Comparison of ENCODE assay signal across 15 cellular contexts in genomic region chr20:1896859-1897258, GRCh38. TPM values are rescaled to one million over a fixed set of nuclear protein-coding genes. Genes with fewer than 3 reads are reported as not detected.
DNase-seq lines count a peak whose midpoint lies in the region; ATAC-seq and TF ChIP-seq lines count a peak whose summit lies in the region.
"Had no signal": no experiment of that assay in that cellular context is flagged by ENCODE, and none has a peak within 500 bp of the region (broad histone marks: within the 10 kb centered on the region; RNA-seq: fewer than 3 reads in every experiment).

No MANE protein-coding gene starts in this region.

- H3K27me3 ChIP-seq in left ventricle myocardium inferior (ENCODE audit: low read depth) (peaks cover 13% of the 10 kb centered on the region), uterus (no peaks in the 10 kb centered on the region)
- H3K27me3 ChIP-seq: SJSA1, testis had no signal

- H3K36me3 ChIP-seq in left ventricle myocardium inferior, result no peaks in the 10 kb centered on the region
- no peaks in the 10 kb centered on the region for H3K36me3 ChIP-seq in uterus
- H3K36me3 ChIP-seq: SJSA1 had no signal

- intact Hi-C loops in left ventricle myocardium inferior (cut with micrococcal nuclease) (no loop called here), left cardiac atrium (cut with DNase I) (no loop called here), uterus (cut with DNase I; ENCODE audit: low total_unique reads) (no loop called here)

- peak overlapping the region; percentile 73 to 87 (median 82) for H3K4me3 Mint-ChIP-seq in nephron

- H3K4me3 ChIP-seq in left ventricle myocardium inferior (peak overlapping the region; percentile 75), coronary artery (peak overlapping the region; percentile 86), uterus (no peak overlapping the region)
- H3K4me3 ChIP-seq: SJSA1, testis had no signal

- H3K4me1 ChIP-seq in left ventricle myocardium inferior, result peaks cover 63% of the 10 kb centered on the region
- no peaks in the 10 kb centered on the region for H3K4me1 ChIP-seq in uterus
- H3K4me1 ChIP-seq: testis had no signal

- H3K9me3 ChIP-seq in left ventricle myocardium inferior (replicated peaks) (no peaks in the 10 kb centered on the region), uterus (no peaks in the 10 kb centered on the region)
- H3K9me3 ChIP-seq: SJSA1, testis had no signal

- TF ChIP-seq CTCF in left ventricle myocardium inferior (IDR thresholded peaks at IDR 0.05; ENCODE audit: borderline replicate concordance), result no peak
- no peak for TF ChIP-seq CTCF in coronary artery (IDR thresholded peaks at IDR 0.05)
- no peak for TF ChIP-seq CTCF in nephron (IDR thresholded peaks at IDR 0.05; ENCODE audit: unreplicated experiment in 3 of 3)
- no peak for TF ChIP-seq CTCF in uterus (IDR thresholded peaks at IDR 0.05)

- no peaks in the 10 kb centered on the region for H3K36me3 Mint-ChIP-seq in nephron (ENCODE audit: low read depth)

- no peak for ATAC-seq in left cardiac atrium

- H3K27ac Mint-ChIP-seq in nephron, result no peak overlapping the region

- TF ChIP-seq POLR2A in uterus (IDR thresholded peaks at IDR 0.05), result no peak

- H3K27ac ChIP-seq in left ventricle myocardium inferior (replicated peaks), result peak overlapping the region; percentile 92
- H3K27ac ChIP-seq in coronary artery, result peak overlapping the region in 1 of 2 donors; percentile 98
- H3K27ac ChIP-seq in uterus, result peak overlapping the region; percentile 53 to 60
- H3K27ac ChIP-seq: SJSA1 had no signal

- peaks cover 58% of the 10 kb centered on the region for H3K4me1 Mint-ChIP-seq in nephron

- peaks cover 56% of the 10 kb centered on the region for H3K27me3 Mint-ChIP-seq in nephron (ENCODE audit: low read depth)

- no peaks in the 10 kb centered on the region for H3K9me3 Mint-ChIP-seq in nephron

- DNase-seq in left ventricle myocardium inferior, result no peak
- DNase-seq in left cardiac atrium, result no peak
- DNase-seq in coronary artery (ENCODE audit: low spot score), result no peak
- DNase-seq in uterus, result no peak
- DNase-seq in NCI-H345 (lab: John Stamatoyannopoulos, UW), result no peak
- DNase-seq in DMS153 (lab: John Stamatoyannopoulos, UW), result no peak
- DNase-seq in SHP77 (lab: John Stamatoyannopoulos, UW), result no peak
- DNase-seq: activated CD4-positive, CD25-positive, alpha-beta regulatory T cell treated with anti-CD3 and anti-CD28 coated beads, Interleukin-2, amount 50 U/mL, for 72 hours; activated T-cell treated with anti-CD3 and anti-CD28 coated beads, Interleukin-2, amount 50 U/mL, for 48 hours; DMS79 treated with DMSO at 0.1 percent for 48 hours; kidney; NCI-H446; testis had no signal

RNA-seq across cellular contexts. Expression of gene SIRPA, which starts 1.7 kb away (rescaled TPM):
- total RNA-seq in left ventricle myocardium inferior (25.5 TPM), left cardiac atrium (10 to 100 TPM; 38.4 to 46.2 TPM), uterus (10 to 100 TPM; 11.5 to 34.6 (median 20.2) TPM)

Comparison
In these comparisons a context has a peak if more than half of its experiments do, and no peak if none do; other contexts are left out.
1. H3K4me3 ChIP-seq: peak in left ventricle myocardium inferior (single experiment) and coronary artery (single experiment); none in uterus (0 of 2).